ENCODE assay signal across 19 cellular contexts in the genomic region with DNA sequence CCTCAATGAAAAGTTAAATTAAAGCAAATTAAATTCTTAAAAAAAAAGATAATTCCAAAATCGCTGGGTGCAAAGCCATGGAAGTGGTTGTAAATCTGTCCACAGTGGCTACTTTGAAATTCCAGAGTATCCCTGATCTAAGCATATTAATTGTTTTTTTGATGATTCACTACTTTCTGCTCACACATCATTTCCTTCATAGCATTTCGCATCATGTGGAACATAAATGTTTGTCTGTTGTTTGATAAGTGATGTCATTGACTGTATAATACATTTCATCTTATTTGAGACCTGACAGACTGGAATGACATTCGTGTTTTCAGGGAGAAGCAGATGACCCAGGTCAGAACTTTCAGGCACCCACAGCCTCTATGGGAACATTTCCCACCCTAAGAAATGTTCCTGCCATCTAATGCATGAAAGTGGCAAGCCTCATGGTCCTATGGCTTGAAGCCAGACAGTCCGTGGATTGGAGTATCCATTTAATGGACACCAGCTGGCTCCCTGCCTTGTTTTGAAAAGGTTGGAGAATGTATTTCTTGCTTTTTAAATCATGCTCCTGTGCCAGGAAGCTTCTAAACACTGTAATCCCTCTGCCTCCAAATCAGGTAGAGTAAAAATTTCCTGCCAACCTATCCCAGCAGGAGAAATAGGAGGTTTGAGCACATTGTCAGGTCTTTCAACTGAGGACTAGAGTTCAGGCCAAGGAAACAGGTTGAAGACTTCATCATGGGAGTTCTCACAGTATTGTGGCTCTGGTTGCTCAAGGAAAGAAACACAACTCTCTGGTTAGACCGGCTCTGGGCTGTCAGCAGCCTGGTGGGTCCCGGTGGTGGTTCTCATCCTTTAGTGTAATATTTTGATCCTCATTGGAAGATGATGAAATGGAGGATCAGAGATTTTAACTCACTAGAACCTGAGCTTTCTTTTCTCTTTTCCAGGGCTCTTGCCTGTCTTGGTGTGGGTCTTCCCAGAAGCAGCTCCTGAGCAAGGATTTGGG.
DNase-seq lines count a peak whose midpoint lies in the region; ATAC-seq lines count a peak whose summit lies in the region.
"Had no signal": no experiment of that assay in that cellular context is flagged by ENCODE, and none has a peak within 500 bp of the region (broad histone marks: within the 10 kb centered on the region; RNA-seq: fewer than 3 reads in every experiment).

No MANE protein-coding gene starts in this region.

- no peaks in the 10 kb centered on the region for H3K36me3 Mint-ChIP-seq in activated T-helper 17 cell treated with anti-CD3 and anti-CD28 coated beads, Interleukin-2, amount 50 U/mL, for 72 hours (ENCODE audit: low read depth)
- H3K36me3 Mint-ChIP-seq in activated naive CD4-positive, alpha-beta T cell treated with anti-CD3 and anti-CD28 coated beads for 36 hours (ENCODE audit: low read depth), result no peaks in the 10 kb centered on the region

- ATAC-seq in esophagus mucosa (peak; percentile 75), GM18498 (IDR thresholded peaks at IDR 0.05; ENCODE audit: unreplicated experiment) (no peak), HG03571 (IDR thresholded peaks at IDR 0.05; ENCODE audit: unreplicated experiment) (no peak)
- ATAC-seq in activated T-helper 17 cell treated with anti-CD3 and anti-CD28 coated beads, Interleukin-2, amount 50 U/mL, for 72 hours (replicated peaks), result no peak
- ATAC-seq: HCT116 had no signal

- H3K27me3 Mint-ChIP-seq in activated T-helper 17 cell treated with anti-CD3 and anti-CD28 coated beads, Interleukin-2, amount 50 U/mL, for 72 hours, result peaks cover 3% of the 10 kb centered on the region
- H3K27me3 Mint-ChIP-seq in activated naive CD4-positive, alpha-beta T cell treated with anti-CD3 and anti-CD28 coated beads for 36 hours (ENCODE audit: low read depth), result no peaks in the 10 kb centered on the region

- no peak overlapping the region for H3K4me3 Mint-ChIP-seq in activated T-helper 17 cell treated with anti-CD3 and anti-CD28 coated beads, Interleukin-2, amount 50 U/mL, for 72 hours
- no peak overlapping the region for H3K4me3 Mint-ChIP-seq in activated naive CD4-positive, alpha-beta T cell treated with anti-CD3 and anti-CD28 coated beads for 36 hours
- H3K4me3 Mint-ChIP-seq: T-helper 1 cell treated with Interleukin-12 subunit alpha and Interleukin-12 subunit beta and Interleukin-4 antibody, amounts not matched to agents 30 μg/mL and 1 μg/mL, for 36 hours had no signal

- DNase-seq in A172 (ENCODE audit: low spot score) (peak; percentile 24), DMS79 (lab: John Stamatoyannopoulos, UW) (peak; percentile 56), NCI-H1105 treated with DMSO at 0.1 percent for 48 hours (lab: John Stamatoyannopoulos, UW) (peak; percentile 24)
- DNase-seq in activated naive CD4-positive, alpha-beta T cell treated with anti-CD3 and anti-CD28 coated beads for 36 hours, result no peak
- DNase-seq: AML-193, GOT3, KG1, MV-4-11, NCI-H1436 treated with DMSO at 0.1 percent for 48 hours, NCI-H2081 treated with DMSO at 0.1 percent for 48 hours, NCI-H2227 treated with DMSO at 0.1 percent for 48 hours, NCI-H82, PC-9 had no signal

- CTCF ChIA-PET in activated naive CD4-positive, alpha-beta T cell treated with anti-CD3 and anti-CD28 coated beads for 36 hours (lab: Charles Lee), result no interaction called here

- H3K27ac Mint-ChIP-seq in activated T-helper 17 cell treated with anti-CD3 and anti-CD28 coated beads, Interleukin-2, amount 50 U/mL, for 72 hours, result no peak overlapping the region
- H3K27ac Mint-ChIP-seq in activated naive CD4-positive, alpha-beta T cell treated with anti-CD3 and anti-CD28 coated beads for 36 hours, result no peak overlapping the region
- H3K27ac Mint-ChIP-seq: T-helper 1 cell treated with Interleukin-12 subunit alpha and Interleukin-12 subunit beta and Interleukin-4 antibody, amounts not matched to agents 30 μg/mL and 1 μg/mL, for 36 hours had no signal

- no peaks in the 10 kb centered on the region for H3K4me1 Mint-ChIP-seq in activated T-helper 17 cell treated with anti-CD3 and anti-CD28 coated beads, Interleukin-2, amount 50 U/mL, for 72 hours
- no peaks in the 10 kb centered on the region for H3K4me1 Mint-ChIP-seq in activated naive CD4-positive, alpha-beta T cell treated with anti-CD3 and anti-CD28 coated beads for 36 hours (ENCODE audit: low read depth)

- intact Hi-C loops in activated naive CD4-positive, alpha-beta T cell treated with anti-CD3 and anti-CD28 coated beads for 36 hours (cut with micrococcal nuclease), result no loop called here

- no peaks in the 10 kb centered on the region for H3K9me3 Mint-ChIP-seq in activated T-helper 17 cell treated with anti-CD3 and anti-CD28 coated beads, Interleukin-2, amount 50 U/mL, for 72 hours
- no peaks in the 10 kb centered on the region for H3K9me3 Mint-ChIP-seq in activated naive CD4-positive, alpha-beta T cell treated with anti-CD3 and anti-CD28 coated beads for 36 hours
- H3K9me3 Mint-ChIP-seq: T-helper 1 cell treated with Interleukin-12 subunit alpha and Interleukin-12 subunit beta and Interleukin-4 antibody, amounts not matched to agents 30 μg/mL and 1 μg/mL, for 36 hours had no signal
